1 cellular context compared by ENCODE assay signal in the genomic region with DNA sequence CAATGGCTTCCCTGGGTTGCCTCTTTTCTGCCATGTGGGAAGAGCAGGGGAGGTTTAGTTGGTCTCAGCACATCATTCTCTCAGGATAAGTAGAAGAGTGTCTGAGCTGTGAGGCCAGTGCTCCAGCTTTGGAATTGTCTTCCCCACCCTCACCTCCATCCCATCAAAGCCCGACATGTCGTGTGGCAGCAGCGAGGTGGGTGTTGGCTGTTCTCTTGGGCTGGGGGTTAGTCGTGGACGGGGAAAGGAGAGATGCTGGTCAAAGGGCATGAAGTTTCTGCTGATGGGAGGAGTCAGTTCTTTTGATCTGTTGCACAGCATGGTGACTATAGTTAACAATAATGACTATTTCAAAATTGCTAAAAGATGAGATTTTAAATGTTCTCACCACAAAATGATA.
TF ChIP-seq lines count a peak whose summit lies in the region.

No MANE protein-coding gene starts in this region.

TF ChIP-seq in HepG2, 621 proteins besides CTCF, POLR2A, EP300 and RAD21 (continued from another document):
- TF ChIP-seq, protein P1, sequence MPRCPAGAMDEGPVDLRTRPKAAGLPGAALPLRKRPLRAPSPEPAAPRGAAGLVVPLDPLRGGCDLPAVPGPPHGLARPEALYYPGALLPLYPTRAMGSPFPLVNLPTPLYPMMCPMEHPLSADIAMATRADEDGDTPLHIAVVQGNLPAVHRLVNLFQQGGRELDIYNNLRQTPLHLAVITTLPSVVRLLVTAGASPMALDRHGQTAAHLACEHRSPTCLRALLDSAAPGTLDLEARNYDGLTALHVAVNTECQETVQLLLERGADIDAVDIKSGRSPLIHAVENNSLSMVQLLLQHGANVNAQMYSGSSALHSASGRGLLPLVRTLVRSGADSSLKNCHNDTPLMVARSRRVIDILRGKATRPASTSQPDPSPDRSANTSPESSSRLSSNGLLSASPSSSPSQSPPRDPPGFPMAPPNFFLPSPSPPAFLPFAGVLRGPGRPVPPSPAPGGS (CRISPR knock-in tag; IDR thresholded peaks at IDR 0.05) = no peak
- no peak for TF ChIP-seq ZNF17 (CRISPR knock-in tag; IDR thresholded peaks at IDR 0.05)
- no peak for TF ChIP-seq TFAP4 (IDR thresholded peaks at IDR 0.05; ENCODE audit: borderline replicate concordance, low read depth)
- TF ChIP-seq ZNF232 (CRISPR knock-in tag; IDR thresholded peaks at IDR 0.05; ENCODE audit: borderline replicate concordance) = no peak
- no peak for TF ChIP-seq NFYC (CRISPR knock-in tag; IDR thresholded peaks at IDR 0.05)
